5 cellular contexts compared by ENCODE assay signal in the genomic region with DNA sequence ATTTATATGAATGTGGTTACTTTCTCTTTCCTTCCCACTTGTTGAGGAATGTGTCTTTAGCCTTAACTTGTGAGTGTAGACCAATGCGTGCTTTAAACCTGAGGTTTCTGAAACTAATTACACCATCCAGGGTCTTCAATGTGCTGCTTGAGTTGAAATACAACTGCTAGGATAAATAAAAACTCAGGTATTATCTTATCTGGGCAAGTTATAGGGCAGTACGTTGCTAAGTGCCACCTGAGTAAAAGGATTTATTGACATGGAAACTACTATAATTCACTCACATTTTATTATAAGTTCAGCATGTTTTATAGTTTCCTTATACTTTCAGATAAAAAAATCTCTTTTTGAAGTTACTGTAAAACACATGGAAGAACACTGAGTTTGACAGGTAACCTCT.
"Had no signal": no experiment of that assay in that cellular context is flagged by ENCODE, and none has a peak within 500 bp of the region (broad histone marks: within the 10 kb centered on the region; RNA-seq: fewer than 3 reads in every experiment).

No MANE protein-coding gene starts in this region.

- ATAC-seq: HepG2, K562 had no signal

- DNase-seq: IMR-90, KBM-7, KG1 had no signal

- H3K4me3 ChIP-seq: K562 had no signal
